ENCODE assay signal across 21 cellular contexts in the genomic region with DNA sequence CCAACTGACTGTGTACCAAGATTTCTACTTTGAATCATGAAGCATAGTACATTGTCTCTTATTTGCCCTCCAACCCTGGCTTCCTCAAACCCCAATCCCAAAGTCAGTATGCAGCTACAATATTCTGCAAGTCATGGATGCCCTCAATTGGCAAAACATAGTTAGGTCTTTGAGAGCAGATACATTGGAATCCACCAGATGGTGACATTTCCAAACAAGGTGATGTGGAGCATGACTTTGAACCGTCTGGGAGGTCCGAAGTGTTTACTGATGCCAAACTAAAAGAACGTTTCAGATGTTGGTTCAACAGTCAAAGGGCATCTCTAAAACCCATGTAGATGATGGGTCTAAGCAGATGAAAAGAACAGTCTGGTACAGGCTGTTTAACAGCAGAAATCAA. TPM values are rescaled to one million over a fixed set of nuclear protein-coding genes. Genes with fewer than 3 reads are reported as not detected.
DNase-seq lines count a peak whose midpoint lies in the region; TF ChIP-seq lines count a peak whose summit lies in the region.
"Had no signal": no experiment of that assay in that cellular context is flagged by ENCODE, and none has a peak within 500 bp of the region (broad histone marks: within the 10 kb centered on the region; RNA-seq: fewer than 3 reads in every experiment).

No MANE protein-coding gene starts in this region.

- no peaks in the 10 kb centered on the region for H3K36me3 Mint-ChIP-seq in nephron (ENCODE audit: low read depth)
- H3K36me3 Mint-ChIP-seq: activated naive CD8-positive, alpha-beta T cell treated with anti-CD3 and anti-CD28 coated beads, Interleukin-2, amount 10 ng/mL, durations not matched to agents 7 days and 5 days had no signal

- no peaks in the 10 kb centered on the region for H3K9me3 ChIP-seq in MG63
- H3K9me3 ChIP-seq: neutrophil, upper lobe of right lung had no signal

- H3K27me3 ChIP-seq in MG63 = no peaks in the 10 kb centered on the region
- H3K27me3 ChIP-seq: neutrophil, upper lobe of right lung had no signal

- 45 to 67% methylated on average over 3 of the region's 3 CpGs for WGBS in lower leg skin, 2 donors

- H3K9me3 Mint-ChIP-seq in nephron = peaks cover 4% of the 10 kb centered on the region
- H3K9me3 Mint-ChIP-seq: activated naive CD8-positive, alpha-beta T cell treated with anti-CD3 and anti-CD28 coated beads, Interleukin-2, amount 10 ng/mL, durations not matched to agents 7 days and 5 days; activated T-cell treated with anti-CD3 and anti-CD28 coated beads, Interleukin-2, amount 50 U/mL, for 72 hours had no signal

- no peak overlapping the region for H3K4me3 Mint-ChIP-seq in nephron
- H3K4me3 Mint-ChIP-seq: activated CD8-positive, alpha-beta T cell treated with anti-CD3 and anti-CD28 coated beads, Interleukin-2, amount 10 ng/mL, durations not matched to agents 7 days and 5 days; activated naive CD8-positive, alpha-beta T cell treated with anti-CD3 and anti-CD28 coated beads, Interleukin-2, amount 10 ng/mL, durations not matched to agents 7 days and 5 days; activated T-cell treated with anti-CD3 and anti-CD28 coated beads, Interleukin-2, amount 50 U/mL, for 72 hours had no signal

- H3K4me1 Mint-ChIP-seq in nephron = peaks cover 45% of the 10 kb centered on the region
- H3K4me1 Mint-ChIP-seq: activated naive CD8-positive, alpha-beta T cell treated with anti-CD3 and anti-CD28 coated beads, Interleukin-2, amount 10 ng/mL, durations not matched to agents 7 days and 5 days had no signal

- H3K4me3 ChIP-seq in choroid plexus epithelial cell (ENCODE audit: low read depth, low read length) (no peak overlapping the region), MG63 (no peak overlapping the region), lower leg skin (ENCODE audit: low read depth, poor library complexity, severe bottlenecking) (no peak overlapping the region)
- H3K4me3 ChIP-seq: stomach, upper lobe of right lung had no signal

- no peaks in the 10 kb centered on the region for H3K36me3 ChIP-seq in MG63
- H3K36me3 ChIP-seq: neutrophil, stomach, upper lobe of right lung had no signal

- peak; percentile 1 for DNase-seq in NCI-H146 (lab: John Stamatoyannopoulos, UW)
- DNase-seq in NCI-H146 treated with DMSO at 0.1 percent for 48 hours (lab: John Stamatoyannopoulos, UW; ENCODE audit: unreplicated experiment) = no peak
- DNase-seq in NCI-H69 (lab: John Stamatoyannopoulos, UW) = peak; percentile 7
- DNase-seq in choroid plexus epithelial cell (ENCODE audit: low read depth) = peak; percentile 7
- DNase-seq in MG63 = no peak
- no peak for DNase-seq in NCI-H2227 treated with DMSO at 0.1 percent for 48 hours (lab: John Stamatoyannopoulos, UW)
- DNase-seq in lower leg skin (ENCODE audit: low spot score in 2 of 2) = no peak
- DNase-seq: activated CD8-positive, alpha-beta T cell treated with anti-CD3 and anti-CD28 coated beads, Interleukin-2, amount 10 ng/mL, durations not matched to agents 7 days and 5 days; activated naive CD8-positive, alpha-beta T cell treated with anti-CD3 and anti-CD28 coated beads, Interleukin-2, amount 10 ng/mL, durations not matched to agents 7 days and 5 days; activated T-cell treated with anti-CD3 and anti-CD28 coated beads, Interleukin-2, amount 50 U/mL, for 72 hours; hippocampal formation; NCI-H1930; NCI-H524 treated with DMSO at 0.1 percent for 48 hours; stimulated activated CD4-positive, alpha-beta T cell treated with anti-CD3 and anti-CD28 coated beads, Interleukin-2, amount 100 ng/mL, for 24 hours; stomach; upper lobe of right lung had no signal

- H3K27ac Mint-ChIP-seq in nephron = peak overlapping the region; percentile 76 to 91 (median 85)
- H3K27ac Mint-ChIP-seq: activated CD8-positive, alpha-beta T cell treated with anti-CD3 and anti-CD28 coated beads, Interleukin-2, amount 10 ng/mL, durations not matched to agents 7 days and 5 days; activated naive CD8-positive, alpha-beta T cell treated with anti-CD3 and anti-CD28 coated beads, Interleukin-2, amount 10 ng/mL, durations not matched to agents 7 days and 5 days; activated T-cell treated with anti-CD3 and anti-CD28 coated beads, Interleukin-2, amount 50 U/mL, for 72 hours had no signal

- no peak for TF ChIP-seq POLR2A in lower leg skin (IDR thresholded peaks at IDR 0.05)

- no peaks in the 10 kb centered on the region for H3K27me3 Mint-ChIP-seq in nephron (ENCODE audit: low read depth)

- TF ChIP-seq CTCF in choroid plexus epithelial cell (conservative IDR thresholded peaks at IDR 0.05; ENCODE audit: low read depth, low read length) (no peak), nephron (IDR thresholded peaks at IDR 0.05; ENCODE audit: unreplicated experiment in 3 of 3) (no peak), lower leg skin (IDR thresholded peaks at IDR 0.05) (no peak)

- intact Hi-C loops in lower leg skin (cut with DNase I; ENCODE audit: low total_unique reads) = no loop called here

RNA-seq across cellular contexts. Expression of a gene that starts 43.7 kb away (rescaled TPM):
- not detected in 2 replicates for total RNA-seq in MG63 (2014; rRNA removed; shearing (Covaris generic); ENCODE audit: low replicate concordance)
- total RNA-seq in lower leg skin = under 1 TPM in 2 of 4 donors, not detected in 2; 0.13 to 0.88 TPM
- total RNA-seq: A172; activated CD8-positive, alpha-beta T cell treated with anti-CD3 and anti-CD28 coated beads, Interleukin-2, amount 10 ng/mL, durations not matched to agents 7 days and 5 days; activated naive CD8-positive, alpha-beta T cell treated with anti-CD3 and anti-CD28 coated beads, Interleukin-2, amount 10 ng/mL, durations not matched to agents 7 days and 5 days; activated T-cell treated with anti-CD3 and anti-CD28 coated beads, Interleukin-2, amount 50 U/mL, for 72 hours; HT-29; sciatic nerve; stomach; upper lobe of right lung had no signal

RNA-seq across cellular contexts. Expression of a gene that starts 47.8 kb away (rescaled TPM):
- 9.7 and 18.6 TPM in 2 replicates for total RNA-seq in MG63 (2014; rRNA removed; shearing (Covaris generic); ENCODE audit: low replicate concordance)
- 10 to 100 TPM; 12.7 to 14.1 (median 13.6) TPM for total RNA-seq in lower leg skin

Comparison
In these comparisons a context has a peak if more than half of its experiments do, and no peak if none do; other contexts are left out.
1. DNase-seq: peak in NCI-H146 (single experiment), NCI-H69 (single experiment) and choroid plexus epithelial cell (single experiment); none in NCI-H146 treated with DMSO at 0.1 percent for 48 hours (single experiment), MG63 (single experiment), NCI-H2227 treated with DMSO at 0.1 percent for 48 hours (single experiment) and lower leg skin (0 of 2).